In genomic region chr16:4183258-4184037, GRCh38 we compare ENCODE assay signal across 8 cellular contexts. TPM values are rescaled to one million over a fixed set of nuclear protein-coding genes. Genes with fewer than 3 reads are reported as not detected.
DNase-seq lines count a peak whose midpoint lies in the region; ATAC-seq and TF ChIP-seq lines count a peak whose summit lies in the region.

No MANE protein-coding gene starts in this region.

- no peaks in the 10 kb centered on the region for H3K36me3 Mint-ChIP-seq in neural progenitor cell

- TF ChIP-seq CTCF in foreskin keratinocyte (conservative IDR thresholded peaks at IDR 0.05) (no peak), neural progenitor cell (IDR thresholded peaks at IDR 0.05) (no peak)

- H3K36me3 ChIP-seq in neural progenitor cell = no peaks in the 10 kb centered on the region
- H3K36me3 ChIP-seq in stomach smooth muscle (ENCODE audit: control insufficient read depth in 2 of 2, insufficient read depth in 2 of 2, low read length in 2 of 2) = no peaks in the 10 kb centered on the region

- H3K27ac ChIP-seq in foreskin keratinocyte = peak overlapping the region; percentile 28
- H3K27ac ChIP-seq in neural progenitor cell = no peak overlapping the region
- peak overlapping the region; percentile 87 for H3K27ac ChIP-seq in stomach smooth muscle (ENCODE audit: low read length)

- H3K4me3 ChIP-seq in neural progenitor cell (peak overlapping the region; percentile 70), stomach smooth muscle (ENCODE audit: low read length in 2 of 2) (peak overlapping the region; percentile 69 to 81)

- H3K79me2 ChIP-seq in neural progenitor cell (ENCODE audit: low read depth) = no peaks in the 10 kb centered on the region

- no peak overlapping the region for H3K9ac ChIP-seq in neural progenitor cell
- H3K9ac ChIP-seq in stomach smooth muscle (ENCODE audit: low read length in 2 of 2) = peak overlapping the region; percentile 82 to 84

- H3K27me3 ChIP-seq in foreskin keratinocyte (no peaks in the 10 kb centered on the region), neural progenitor cell (peaks cover 11% of the 10 kb centered on the region), stomach smooth muscle (ENCODE audit: control insufficient read depth in 1 of 2, insufficient read depth in 2 of 2, low read length in 2 of 2) (no peaks in the 10 kb centered on the region)

- no peaks in the 10 kb centered on the region for H3K9me3 Mint-ChIP-seq in neural progenitor cell

- peak overlapping the region; percentile 79 for H3K4me2 ChIP-seq in neural progenitor cell

- H3K27ac Mint-ChIP-seq in neural progenitor cell = no peak overlapping the region

- H3F3A ChIP-seq in neural progenitor cell (ENCODE audit: low read depth) = peaks cover 30% of the 10 kb centered on the region

- peaks cover 4% of the 10 kb centered on the region for H3K27me3 Mint-ChIP-seq in neural progenitor cell (ENCODE audit: insufficient read depth, low read depth)

- H3K4me3 Mint-ChIP-seq in neural progenitor cell = peak overlapping the region; percentile 86

- peak overlapping the region; percentile 84 for H2AFZ ChIP-seq in neural progenitor cell (replicated peaks)

- H3K4me1 Mint-ChIP-seq in neural progenitor cell = no peaks in the 10 kb centered on the region

- peak; percentile 85 for ATAC-seq in foreskin keratinocyte

- DNase-seq in EL = peak; percentile 96
- peak; percentile 89 for DNase-seq in GOT3 (lab: John Stamatoyannopoulos, UW)
- peak; percentile 95 for DNase-seq in LoVo (ENCODE audit: low spot score)
- peak; percentile 87 to 89 for DNase-seq in SHP77 (lab: John Stamatoyannopoulos, UW)
- DNase-seq in activated gamma-delta T cell treated with anti-CD3 and anti-CD28 coated beads, Interleukin-2, amount 50 U/mL, for 16 hours (ENCODE audit: low read depth) = peak; percentile 77
- peak; percentile 58 to 78 for DNase-seq in foreskin keratinocyte
- DNase-seq in neural progenitor cell (ENCODE audit: low spot score) = peak; percentile 98

- no peaks in the 10 kb centered on the region for H4K20me1 ChIP-seq in neural progenitor cell (ENCODE audit: low read depth)

- H3K4me1 ChIP-seq in foreskin keratinocyte = no peaks in the 10 kb centered on the region
- no peaks in the 10 kb centered on the region for H3K4me1 ChIP-seq in neural progenitor cell
- H3K4me1 ChIP-seq in stomach smooth muscle (ENCODE audit: control insufficient read depth, insufficient read depth, low read length) = peaks cover 13% of the 10 kb centered on the region

- H3K9me3 ChIP-seq in neural progenitor cell (ENCODE audit: low read depth) (no peaks in the 10 kb centered on the region), stomach smooth muscle (ENCODE audit: control insufficient read depth in 2 of 2, low read length in 2 of 2) (no peaks in the 10 kb centered on the region)

RNA-seq across cellular contexts. Expression of gene SRL, which starts 58.4 kb away (rescaled TPM):
- total RNA-seq in foreskin keratinocyte (not detected in 2 replicates), neural progenitor cell (ENCODE audit: low replicate concordance) (0.06 and 0.22 TPM in 2 replicates)
- not detected in 2 replicates for polyA plus RNA-seq in foreskin keratinocyte
